In the genomic region with DNA sequence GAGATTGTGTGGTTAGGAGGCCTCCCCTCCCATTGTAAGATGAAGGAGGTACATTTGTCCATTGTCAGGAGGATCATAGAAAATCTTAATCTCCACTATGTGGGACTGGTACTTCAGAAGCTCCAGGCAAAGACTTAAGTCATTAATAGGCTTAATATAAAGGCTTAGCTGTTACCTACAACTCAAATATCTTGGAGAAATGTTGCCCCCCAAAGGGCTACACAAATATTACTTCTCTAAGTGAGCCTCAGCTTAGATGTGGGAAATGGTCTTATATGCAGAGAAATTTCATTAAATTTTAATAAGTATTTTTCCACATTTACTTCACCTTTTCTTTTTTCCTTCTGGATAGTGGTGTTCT, we compare ENCODE assay signal across 19 cellular contexts. TPM values are rescaled to one million over a fixed set of nuclear protein-coding genes. Genes with fewer than 3 reads are reported as not detected.
DNase-seq lines count a peak whose midpoint lies in the region; ATAC-seq, FAIRE-seq and TF ChIP-seq lines count a peak whose summit lies in the region.
"Had no signal": no experiment of that assay in that cellular context is flagged by ENCODE, and none has a peak within 500 bp of the region (broad histone marks: within the 10 kb centered on the region; RNA-seq: fewer than 3 reads in every experiment).

No MANE protein-coding gene starts in this region.

- no peaks in the 10 kb centered on the region for H3K9me2 ChIP-seq in PC-3 (replicated peaks; ENCODE audit: low read length)

- no peaks in the 10 kb centered on the region for H4K20me1 ChIP-seq in PC-3 (ENCODE audit: low read length)
- H4K20me1 ChIP-seq in endothelial cell of umbilical vein (replicated peaks; ENCODE audit: control insufficient read depth, extremely low read depth, insufficient read depth, low read length) = no peaks in the 10 kb centered on the region

- POLR2A ChIA-PET in PC-3 (lab: Charles Lee; ENCODE audit: unreplicated experiment) (no interaction called here), endothelial cell of umbilical vein (lab: Charles Lee) (no interaction called here)

- no peaks in the 10 kb centered on the region for H3K36me3 ChIP-seq in cardiac muscle cell
- no peaks in the 10 kb centered on the region for H3K36me3 ChIP-seq in right atrium auricular region
- H3K36me3 ChIP-seq in PC-3 (ENCODE audit: low read depth, low read length) = no peaks in the 10 kb centered on the region
- no peaks in the 10 kb centered on the region for H3K36me3 ChIP-seq in endothelial cell of umbilical vein (ENCODE audit: control insufficient read depth in 2 of 2, extremely low read depth in 1 of 2, insufficient read depth in 2 of 2, low read length in 2 of 2)
- H3K36me3 ChIP-seq in suprapubic skin = no peaks in the 10 kb centered on the region
- H3K36me3 ChIP-seq: vagina had no signal

- H3K9me3 ChIP-seq in cardiac muscle cell (ENCODE audit: low read depth) = no peaks in the 10 kb centered on the region
- H3K9me3 ChIP-seq in right atrium auricular region = no peaks in the 10 kb centered on the region
- no peaks in the 10 kb centered on the region for H3K9me3 ChIP-seq in PC-3 (ENCODE audit: low read length)
- no peaks in the 10 kb centered on the region for H3K9me3 ChIP-seq in endothelial cell of umbilical vein (replicated peaks; ENCODE audit: control insufficient read depth, insufficient read depth, low read length)
- no peaks in the 10 kb centered on the region for H3K9me3 ChIP-seq in suprapubic skin
- H3K9me3 ChIP-seq: vagina had no signal

- H2AFZ ChIP-seq in PC-3 (ENCODE audit: low read length) (no peak overlapping the region), endothelial cell of umbilical vein (ENCODE audit: low read depth, low read length) (no peak overlapping the region)

- DNase-seq in cardiac muscle cell (ENCODE audit: low read depth in 1 of 2, low spot score in 1 of 2) (peak in 1 of 2 donors; percentile 21), right atrium auricular region (ENCODE audit: low spot score) (no peak), PC-3 (peak; percentile 34), endothelial cell of umbilical vein (ENCODE audit: low read depth, low spot score) (peak; percentile 78), sciatic nerve (ENCODE audit: low spot score) (no peak), AG20443 (ENCODE audit: low spot score) (no peak), suprapubic skin (ENCODE audit: low spot score in 2 of 2) (no peak)
- DNase-seq: 8988T; activated CD4-positive, alpha-beta T cell treated with anti-CD3 and anti-CD28 coated beads for 1 hour; activated naive CD4-positive, alpha-beta T cell treated with anti-CD3 and anti-CD28 coated beads, Interleukin-2, amount 10 ng/mL, durations not matched to agents 7 days and 5 days; activated T-cell treated with anti-CD3 and anti-CD28 coated beads, Interleukin-2, amount 50 U/mL, for 24 hours; caudate nucleus; NCI-H187 treated with DMSO at 0.1 percent for 48 hours; NCI-H2227 treated with DMSO at 0.1 percent for 48 hours had no signal

- FAIRE-seq in endothelial cell of umbilical vein (lab: Jason Lieb, UNC) = no peak

- H3K27me3 ChIP-seq in cardiac muscle cell (no peaks in the 10 kb centered on the region), right atrium auricular region (no peaks in the 10 kb centered on the region), PC-3 (ENCODE audit: low read length) (no peaks in the 10 kb centered on the region), endothelial cell of umbilical vein (ENCODE audit: control insufficient read depth in 2 of 2, insufficient read depth in 2 of 2, low read length in 2 of 2) (no peaks in the 10 kb centered on the region), suprapubic skin (no peaks in the 10 kb centered on the region)
- H3K27me3 ChIP-seq: vagina had no signal

- CTCF ChIA-PET in PC-3 (lab: Charles Lee) = interaction anchor here (0.6 to 0.7 kb wide), 2 partner anchors 9 to 15 kb away, joined by 4 read pairs; no protein-coding TSS in a partner anchor
- CTCF ChIA-PET in endothelial cell of umbilical vein (lab: Charles Lee) = interaction anchor here (0.5 to 3.6 kb wide), 24 partner anchors 8 to 290 kb away, joined by 3 to 34 read pairs (median 6); no protein-coding TSS in a partner anchor

- intact Hi-C loops in PC-3 (cut with micrococcal nuclease) = no loop called here
- intact Hi-C loops in endothelial cell of umbilical vein (cut with micrococcal nuclease) = loop anchor here (1.0 to 10.0 kb wide), 4 partner anchors 15 to 490 kb away; no protein-coding TSS in a partner anchor
- intact Hi-C loops in sciatic nerve (cut with DNase I) = no loop called here

- TF ChIP-seq POLR2A in endothelial cell of umbilical vein (IDR thresholded peaks at IDR 0.05; ENCODE audit: low read depth, low read length) = no peak
- no peak for TF ChIP-seq POLR2A in suprapubic skin (IDR thresholded peaks at IDR 0.05)

- no peaks in the 10 kb centered on the region for H3K9me1 ChIP-seq in endothelial cell of umbilical vein (replicated peaks; ENCODE audit: control insufficient read depth, extremely low read depth, insufficient read depth, low read length)

- H3F3A ChIP-seq in PC-3 (ENCODE audit: low read length, unreplicated experiment) = no peaks in the 10 kb centered on the region

- TF ChIP-seq EP300 in suprapubic skin (IDR thresholded peaks at IDR 0.05) = no peak

- H3K27ac ChIP-seq in cardiac muscle cell = no peak overlapping the region
- no peak overlapping the region for H3K27ac ChIP-seq in right atrium auricular region
- no peak overlapping the region for H3K27ac ChIP-seq in PC-3 (ENCODE audit: low read length)
- no peak overlapping the region for H3K27ac ChIP-seq in endothelial cell of umbilical vein (ENCODE audit: insufficient read depth, low read depth, low read length)
- no peak overlapping the region for H3K27ac ChIP-seq in suprapubic skin
- H3K27ac ChIP-seq: vagina had no signal

- peak; percentile 51 for ATAC-seq in PC-3
- peak; percentile 35 for ATAC-seq in sciatic nerve
- ATAC-seq in GM19351 (IDR thresholded peaks at IDR 0.05; ENCODE audit: unreplicated experiment) = no peak

- dilution Hi-C loops in endothelial cell of umbilical vein (cut with MboI; ENCODE audit: extremely low pct_ligation_motif_present, low sequenced_read_pairs) = loop anchor here (25.0 kb wide), 1 partner anchor 118 kb away; the partner anchor contains the start of gene ZYX

- peak; percentile 14 for TF ChIP-seq CTCF in cardiac muscle cell (IDR thresholded peaks at IDR 0.05; ENCODE audit: low read depth, low read length)
- no peak for TF ChIP-seq CTCF in right atrium auricular region (IDR thresholded peaks at IDR 0.05)
- peak; percentile 25; the same call in 1 of the 2 replicates for TF ChIP-seq CTCF in PC-3 (conservative IDR thresholded peaks at IDR 0.05; ENCODE audit: low read depth, low read length)
- peak in 1 of 2 donors; percentile 15 for TF ChIP-seq CTCF in endothelial cell of umbilical vein (IDR thresholded peaks at IDR 0.05; ENCODE audit: extremely low read depth in 1 of 2, insufficient read depth in 1 of 2, low read depth in 1 of 2, low read length in 2 of 2)
- no peak for TF ChIP-seq CTCF in suprapubic skin (IDR thresholded peaks at IDR 0.05)

- no TSS peak for BruUV-seq in PC-3 (replicated peaks; lab: Mats Ljungman, UMichigan)
- no TSS peak for BruUV-seq in endothelial cell of umbilical vein (replicated peaks; lab: Mats Ljungman, UMichigan)

- H3K4me1 ChIP-seq in cardiac muscle cell (ENCODE audit: low read depth) (no peaks in the 10 kb centered on the region), right atrium auricular region (peaks cover 0 to 6% of the 10 kb centered on the region in 2 donors), PC-3 (ENCODE audit: insufficient read depth, low read length) (no peaks in the 10 kb centered on the region), endothelial cell of umbilical vein (ENCODE audit: control insufficient read depth, extremely low read depth, insufficient read depth, low read length) (peaks cover 19% of the 10 kb centered on the region), suprapubic skin (peaks cover 7% of the 10 kb centered on the region)

- H3K4me3 ChIP-seq in cardiac muscle cell = no peak overlapping the region
- H3K4me3 ChIP-seq in right atrium auricular region = no peak overlapping the region
- H3K4me3 ChIP-seq in PC-3 (ENCODE audit: low read length) = no peak overlapping the region
- no peak overlapping the region for H3K4me3 ChIP-seq in endothelial cell of umbilical vein (replicated peaks in 1 of 3; ENCODE audit: insufficient read depth in 1 of 3, low read depth in 1 of 3, low read length in 3 of 3)
- no peak overlapping the region for H3K4me3 ChIP-seq in suprapubic skin
- H3K4me3 ChIP-seq: vagina had no signal

- no peak overlapping the region for H3K4me2 ChIP-seq in PC-3 (ENCODE audit: low read length)
- no peak overlapping the region for H3K4me2 ChIP-seq in endothelial cell of umbilical vein (ENCODE audit: insufficient read depth, low read length)

- H3K79me2 ChIP-seq in PC-3 (ENCODE audit: low read length) (no peaks in the 10 kb centered on the region), endothelial cell of umbilical vein (ENCODE audit: control insufficient read depth, insufficient read depth, low read length) (no peaks in the 10 kb centered on the region)

- H3K9ac ChIP-seq in PC-3 (ENCODE audit: low read length) (no peak overlapping the region), endothelial cell of umbilical vein (replicated peaks; ENCODE audit: extremely low read depth, insufficient read depth, low read length) (no peak overlapping the region)

TF ChIP-seq in endothelial cell of umbilical vein, 7 proteins besides CTCF, POLR2A, EP300 and RAD21 (continues in another document):
- no peak for TF ChIP-seq MYC (IDR thresholded peaks at IDR 0.05; ENCODE audit: low read depth, low read length)
- TF ChIP-seq, protein P1, sequence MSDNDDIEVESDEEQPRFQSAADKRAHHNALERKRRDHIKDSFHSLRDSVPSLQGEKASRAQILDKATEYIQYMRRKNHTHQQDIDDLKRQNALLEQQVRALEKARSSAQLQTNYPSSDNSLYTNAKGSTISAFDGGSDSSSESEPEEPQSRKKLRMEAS (IDR thresholded peaks at IDR 0.05; ENCODE audit: insufficient read depth, insufficient read length) = no peak
- TF ChIP-seq FOS (IDR thresholded peaks at IDR 0.05; ENCODE audit: borderline replicate concordance, insufficient read depth, low read length) = no peak
- TF ChIP-seq EZH2 (IDR thresholded peaks at IDR 0.05; ENCODE audit: borderline replicate concordance, low read depth, low read length, severe bottlenecking) = no peak

RNA-seq across cellular contexts. Expression of gene TAS2R41, which starts 27.2 kb away (rescaled TPM):
- total RNA-seq in cardiac muscle cell = not detected in 2 replicates
- not detected in 2 replicates for polyA plus RNA-seq in cardiac muscle cell
- not detected for total RNA-seq in right atrium auricular region
- total RNA-seq in PC-3 (2014; rRNA removed) = not detected in 2 replicates
- total RNA-seq in endothelial cell of umbilical vein = not detected in 2 replicates
- not detected in 2 replicates for polyA plus RNA-seq in endothelial cell of umbilical vein
- not detected in 2 replicates for polyA plus RNA-seq in endothelial cell of umbilical vein (2011; cell fraction: cytosol; rRNA removed)
- not detected in 2 replicates for polyA plus RNA-seq in endothelial cell of umbilical vein (2011; cell fraction: nucleus; rRNA removed)
- not detected in 2 replicates for polyA plus RNA-seq in endothelial cell of umbilical vein (2012)
- polyA minus RNA-seq in endothelial cell of umbilical vein = 1.1 TPM in 1 of 2 replicates, not detected in the other
- not detected for polyA minus RNA-seq in endothelial cell of umbilical vein (2011; cell fraction: cytosol; rRNA and poly(A)+ RNA removed)
- not detected in 2 replicates for polyA minus RNA-seq in endothelial cell of umbilical vein (2011; cell fraction: nucleus; rRNA and poly(A)+ RNA removed)
- total RNA-seq in sciatic nerve = not detected
- not detected for total RNA-seq in suprapubic skin
- total RNA-seq: glomerular endothelial cell, mesothelial cell of epicardium, vagina had no signal
- polyA plus RNA-seq: BJ had no signal

Comparison
In these comparisons a context has a peak if more than half of its experiments do, and no peak if none do; other contexts are left out.
1. CTCF ChIP-seq: peak in cardiac muscle cell (single experiment) and PC-3 (single experiment); none in right atrium auricular region (0 of 2) and suprapubic skin (0 of 2).
2. DNase-seq: peak in PC-3 (single experiment) and endothelial cell of umbilical vein (single experiment); none in right atrium auricular region (single experiment), sciatic nerve (single experiment), AG20443 (single experiment) and suprapubic skin (0 of 2).